In genomic region chr17:70865993-70866804, GRCh38 we compare ENCODE assay signal across 17 cellular contexts.
DNase-seq lines count a peak whose midpoint lies in the region; ATAC-seq and TF ChIP-seq lines count a peak whose summit lies in the region.
"Had no signal": no experiment of that assay in that cellular context is flagged by ENCODE, and none has a peak within 500 bp of the region (broad histone marks: within the 10 kb centered on the region; RNA-seq: fewer than 3 reads in every experiment).

No MANE protein-coding gene starts in this region.

- H3K36me3 ChIP-seq in A673 (ENCODE audit: insufficient read depth, low read length, poor library complexity, severe bottlenecking) (no peaks in the 10 kb centered on the region), endodermal cell (ENCODE audit: control insufficient read depth, insufficient read depth, low read length) (no peaks in the 10 kb centered on the region), BE2C (no peaks in the 10 kb centered on the region)
- H3K36me3 ChIP-seq: HAP-1 had no signal

- POLR2A ChIA-PET in A673 (lab: Charles Lee; ENCODE audit: low non-redundant PET), result no interaction called here

- H3K27ac ChIP-seq in A673 (ENCODE audit: low read depth, low read length, poor library complexity, severe bottlenecking), result no peak overlapping the region
- H3K27ac ChIP-seq in endodermal cell (ENCODE audit: low read depth, low read length), result no peak overlapping the region
- H3K27ac ChIP-seq: HL-60 had no signal

- no TSS peak for BruUV-seq in A673 (replicated peaks; lab: Mats Ljungman, UMichigan)

- H3K4me3 ChIP-seq in A673 (ENCODE audit: low read depth, low read length, poor library complexity, severe bottlenecking) (no peak overlapping the region), endodermal cell (ENCODE audit: low read length) (no peak overlapping the region), BE2C (ENCODE audit: low read depth, low read length) (no peak overlapping the region)
- H3K4me3 ChIP-seq: HAP-1 had no signal

- H3K9ac ChIP-seq in endodermal cell (ENCODE audit: extremely low read depth, low read length, poor library complexity, severe bottlenecking), result no peak overlapping the region

- H3K9me3 Mint-ChIP-seq in nephron progenitor cell (peaks cover 37% of the 10 kb centered on the region), endodermal cell (peaks cover 28% of the 10 kb centered on the region)
- H3K9me3 Mint-ChIP-seq: CD8-positive, alpha-beta T cell had no signal

- H3K27ac Mint-ChIP-seq in nephron progenitor cell (peak overlapping the region; percentile 19), endodermal cell (no peak overlapping the region)
- H3K27ac Mint-ChIP-seq: CD14-positive monocyte; CD8-positive, alpha-beta T cell; HFFc6 had no signal

- DNase-seq in A673 (ENCODE audit: low spot score) (peak; percentile 0), fibroblast of peridontal ligament (ENCODE audit: extremely low read depth) (peak; percentile 46), nephron progenitor cell (no peak), endodermal cell (no peak), DMS79 (lab: John Stamatoyannopoulos, UW) (no peak), left lobe of liver (ENCODE audit: low spot score) (no peak), BE2C (no peak)
- DNase-seq: 8988T; ACHN; CD8-positive, alpha-beta T cell; COR-L47; GF-D8; HFFc6 had no signal

- WGBS in endodermal cell (ENCODE audit: insufficient coverage in 1 of 2, insufficient read length in 1 of 2), 2 experiments, result 98 to 100% methylated on average over 2 to 4 of the region's 5 CpGs

- no peak for ATAC-seq in left lobe of liver
- ATAC-seq: CD8-positive, alpha-beta T cell had no signal

- TF ChIP-seq CTCF in A673 (conservative IDR thresholded peaks at IDR 0.05; ENCODE audit: low read depth, low read length), result no peak
- no peak for TF ChIP-seq CTCF in nephron progenitor cell (IDR thresholded peaks at IDR 0.05)
- TF ChIP-seq CTCF in endodermal cell (conservative IDR thresholded peaks at IDR 0.05), result no peak
- TF ChIP-seq CTCF in BE2C (IDR thresholded peaks at IDR 0.05; ENCODE audit: low read depth, low read length), result no peak

- peaks cover 40% of the 10 kb centered on the region for H3K36me3 Mint-ChIP-seq in nephron progenitor cell (ENCODE audit: low read depth)
- H3K36me3 Mint-ChIP-seq in endodermal cell (ENCODE audit: low read depth), result peaks cover 1% of the 10 kb centered on the region
- H3K36me3 Mint-ChIP-seq: CD14-positive monocyte; CD8-positive, alpha-beta T cell had no signal

- CTCF ChIA-PET in A673 (lab: Charles Lee), result no interaction called here

- intact Hi-C loops in A673 (cut with micrococcal nuclease; ENCODE audit: unreplicated experiment), result no loop called here

- H3K9me3 ChIP-seq in A673 (ENCODE audit: low read depth, low read length, poor library complexity, severe bottlenecking) (peaks cover 6% of the 10 kb centered on the region), endodermal cell (ENCODE audit: control insufficient read depth, low read length) (peaks cover 31% of the 10 kb centered on the region), BE2C (no peaks in the 10 kb centered on the region)
- H3K9me3 ChIP-seq: HAP-1 had no signal

- H3K4me1 Mint-ChIP-seq in nephron progenitor cell, result peaks cover 56% of the 10 kb centered on the region
- peaks cover 9% of the 10 kb centered on the region for H3K4me1 Mint-ChIP-seq in endodermal cell
- H3K4me1 Mint-ChIP-seq: CD14-positive monocyte had no signal

- H3K4me1 ChIP-seq in A673 (ENCODE audit: insufficient read depth, low read length, poor library complexity, severe bottlenecking) (no peaks in the 10 kb centered on the region), endodermal cell (ENCODE audit: control insufficient read depth, insufficient read depth, low read length) (peaks cover 9% of the 10 kb centered on the region), BE2C (no peaks in the 10 kb centered on the region; the same call in 1 of the 2 replicates)
- H3K4me1 ChIP-seq: HAP-1 had no signal

- TF ChIP-seq RAD21 in Ishikawa (IDR thresholded peaks at IDR 0.05; ENCODE audit: low read depth), result no peak

- H3K27me3 Mint-ChIP-seq in nephron progenitor cell (ENCODE audit: low read depth, poor library complexity) (no peaks in the 10 kb centered on the region), endodermal cell (ENCODE audit: insufficient read depth) (no peaks in the 10 kb centered on the region)

- H3K4me3 Mint-ChIP-seq in nephron progenitor cell (no peak overlapping the region), endodermal cell (no peak overlapping the region)
- H3K4me3 Mint-ChIP-seq: CD14-positive monocyte; CD8-positive, alpha-beta T cell; HFFc6 had no signal

- no peaks in the 10 kb centered on the region for H3K27me3 ChIP-seq in A673 (replicated peaks; ENCODE audit: insufficient read depth, low read depth, low read length, poor library complexity)
- no peaks in the 10 kb centered on the region for H3K27me3 ChIP-seq in endodermal cell (ENCODE audit: control insufficient read depth, insufficient read depth, low read length, poor library complexity, severe bottlenecking)
- no peaks in the 10 kb centered on the region for H3K27me3 ChIP-seq in BE2C

- TF ChIP-seq EP300 in Ishikawa (IDR thresholded peaks at IDR 0.05; ENCODE audit: borderline replicate concordance), result no peak; the same call in 1 of the 2 replicates

TF ChIP-seq in Ishikawa, 13 proteins besides CTCF, POLR2A, EP300 and RAD21:
- TF ChIP-seq EGR1 (IDR thresholded peaks at IDR 0.05) (no peak), MAX (IDR thresholded peaks at IDR 0.05) (peak; percentile 69)
TF ChIP-seq in Ishikawa: peak in this region for 1.

Comparison
In these comparisons a context has a peak if more than half of its experiments do, and no peak if none do; other contexts are left out.
1. DNase-seq: peak in A673 (single experiment) and fibroblast of peridontal ligament (single experiment); none in nephron progenitor cell (single experiment), endodermal cell (single experiment), DMS79 (single experiment), left lobe of liver (single experiment) and BE2C (single experiment).